ENCODE assay signal across 24 cellular contexts in genomic region chr6:125846292-125847024, GRCh38. TPM values are rescaled to one million over a fixed set of nuclear protein-coding genes. Genes with fewer than 3 reads are reported as not detected.
DNase-seq lines count a peak whose midpoint lies in the region; ATAC-seq and TF ChIP-seq lines count a peak whose summit lies in the region.
"Had no signal": no experiment of that assay in that cellular context is flagged by ENCODE, and none has a peak within 500 bp of the region (broad histone marks: within the 10 kb centered on the region; RNA-seq: fewer than 3 reads in every experiment).

No MANE protein-coding gene starts in this region.

- H3K4me1 Mint-ChIP-seq in endodermal cell: peaks cover 26% of the 10 kb centered on the region
- H3K4me1 Mint-ChIP-seq: activated naive CD8-positive, alpha-beta T cell treated with anti-CD3 and anti-CD28 coated beads, Interleukin-2, amount 10 ng/mL, durations not matched to agents 7 days and 5 days had no signal

- H3K9ac ChIP-seq in endodermal cell (ENCODE audit: extremely low read depth, low read length, poor library complexity, severe bottlenecking): no peak overlapping the region

- in situ Hi-C loops in gastrocnemius medialis (cut with MboI; ENCODE audit: low sequenced_read_pairs in 4 of 4): no loop called here
- in situ Hi-C loops in ACHN (cut with HindIII; ENCODE audit: low pct_ligation_motif_present, low pct_unique_long_range_greater_than_20kb, low sequenced_read_pairs): no loop called here

- peaks cover 15% of the 10 kb centered on the region for H3K4me1 ChIP-seq in endodermal cell (ENCODE audit: control insufficient read depth, insufficient read depth, low read length)
- H3K4me1 ChIP-seq in gastrocnemius medialis: peaks cover 0 to 17% of the 10 kb centered on the region in 2 donors

- H3K27ac Mint-ChIP-seq in endodermal cell: peak overlapping the region; percentile 62
- H3K27ac Mint-ChIP-seq: activated naive CD8-positive, alpha-beta T cell treated with anti-CD3 and anti-CD28 coated beads, Interleukin-2, amount 10 ng/mL, durations not matched to agents 7 days and 5 days; activated T-helper 2 cell treated with anti-CD3 and anti-CD28 coated beads, Interferon-gamma antibody, Interleukin-2, Interleukin-4, amounts not matched to agents 10 μg/mL and 5 μg/mL and 100 μg/mL, durations not matched to agents 14 hours and 24 hours and 36 hours; stimulated activated naive CD8-positive, alpha-beta T cell treated with anti-CD3 and anti-CD28 coated beads, Interleukin-15, amount 100 ng/mL, for 72 hours; T-helper 17 cell had no signal

- no peak for ATAC-seq in gastrocnemius medialis
- no peak for ATAC-seq in HG03457 (IDR thresholded peaks at IDR 0.05; ENCODE audit: unreplicated experiment)
- ATAC-seq: Panc1; stimulated activated naive CD8-positive, alpha-beta T cell treated with anti-CD3 and anti-CD28 coated beads, Interleukin-15, amount 100 ng/mL, for 72 hours; T-helper 17 cell had no signal

- H3K27me3 ChIP-seq in endodermal cell (ENCODE audit: control insufficient read depth, insufficient read depth, low read length, poor library complexity, severe bottlenecking): no peaks in the 10 kb centered on the region
- no peaks in the 10 kb centered on the region for H3K27me3 ChIP-seq in gastrocnemius medialis
- H3K27me3 ChIP-seq: BE2C, hepatocyte, MG63 had no signal

- H3K9me3 ChIP-seq in endodermal cell (ENCODE audit: control insufficient read depth, low read length) (no peaks in the 10 kb centered on the region), gastrocnemius medialis (no peaks in the 10 kb centered on the region)
- H3K9me3 ChIP-seq: BE2C, lower lobe of right lung, MG63 had no signal

- 89% methylated on average over 4 of the region's 4 CpGs; no CpG with 5 or more reads in 1 of the 2 experiments for WGBS in endodermal cell (ENCODE audit: insufficient coverage in 1 of 2, insufficient read length in 1 of 2), 2 experiments

- no peak for TF ChIP-seq POLR2A in gastrocnemius medialis (IDR thresholded peaks at IDR 0.05)

- no peak overlapping the region for H3K4me3 Mint-ChIP-seq in endodermal cell
- H3K4me3 Mint-ChIP-seq: activated naive CD8-positive, alpha-beta T cell treated with anti-CD3 and anti-CD28 coated beads, Interleukin-2, amount 10 ng/mL, durations not matched to agents 7 days and 5 days; stimulated activated naive CD8-positive, alpha-beta T cell treated with anti-CD3 and anti-CD28 coated beads, Interleukin-15, amount 100 ng/mL, for 72 hours; T-helper 17 cell had no signal

- no peak overlapping the region for H3K27ac ChIP-seq in endodermal cell (ENCODE audit: low read depth, low read length)
- peak overlapping the region in 3 of 4 donors; percentile 27 to 58 (median 40) for H3K27ac ChIP-seq in gastrocnemius medialis
- H3K27ac ChIP-seq: hepatocyte, lower lobe of right lung had no signal

- no peak for TF ChIP-seq CTCF in endodermal cell (conservative IDR thresholded peaks at IDR 0.05)
- no peak for TF ChIP-seq CTCF in gastrocnemius medialis (IDR thresholded peaks at IDR 0.05 in 4 of 5, conservative IDR thresholded peaks at IDR 0.05 in 1 of 5)

- H3K27me3 Mint-ChIP-seq in endodermal cell (ENCODE audit: insufficient read depth): no peaks in the 10 kb centered on the region
- H3K27me3 Mint-ChIP-seq: activated naive CD8-positive, alpha-beta T cell treated with anti-CD3 and anti-CD28 coated beads, Interleukin-2, amount 10 ng/mL, durations not matched to agents 7 days and 5 days; stimulated activated naive CD8-positive, alpha-beta T cell treated with anti-CD3 and anti-CD28 coated beads, Interleukin-15, amount 100 ng/mL, for 72 hours; T-helper 17 cell had no signal

- no peaks in the 10 kb centered on the region for H3K9me3 Mint-ChIP-seq in endodermal cell
- H3K9me3 Mint-ChIP-seq: activated T-helper 2 cell treated with anti-CD3 and anti-CD28 coated beads, Interferon-gamma antibody, Interleukin-2, Interleukin-4, amounts not matched to agents 10 μg/mL and 5 μg/mL and 100 μg/mL, durations not matched to agents 14 hours and 24 hours and 36 hours; stimulated activated naive CD8-positive, alpha-beta T cell treated with anti-CD3 and anti-CD28 coated beads, Interleukin-15, amount 100 ng/mL, for 72 hours had no signal

- H3K36me3 ChIP-seq in endodermal cell (ENCODE audit: control insufficient read depth, insufficient read depth, low read length) (no peaks in the 10 kb centered on the region), gastrocnemius medialis (no peaks in the 10 kb centered on the region)
- H3K36me3 ChIP-seq: lower lobe of right lung, MG63 had no signal

- DNase-seq in NCI-H1105 (lab: John Stamatoyannopoulos, UW): peak; percentile 10
- no peak for DNase-seq in NCI-H1105 treated with DMSO at 0.1 percent for 48 hours (lab: John Stamatoyannopoulos, UW)
- DNase-seq in NCI-H2171 treated with DMSO at 0.1 percent for 48 hours (lab: John Stamatoyannopoulos, UW): peak; percentile 91
- DNase-seq in endodermal cell: no peak
- no peak for DNase-seq in gastrocnemius medialis
- DNase-seq in superior temporal gyrus (ENCODE audit: extremely low spot score): no peak
- no peak for DNase-seq in ACHN
- DNase-seq: activated CD4-positive, alpha-beta T cell treated with anti-CD3 and anti-CD28 coated beads for 48 hours; activated CD8-positive, alpha-beta memory T cell treated with anti-CD3 and anti-CD28 coated beads, Interleukin-2, amount 50 U/mL, for 4 hours; activated naive CD8-positive, alpha-beta T cell treated with anti-CD3 and anti-CD28 coated beads, Interleukin-2, amount 10 ng/mL, durations not matched to agents 7 days and 5 days; BE2C; Calu3; dermis blood vessel endothelial cell; HCEC 1CT; lower lobe of right lung; MG63; NCI-H2029 treated with DMSO at 0.1 percent for 48 hours; stimulated activated CD4-positive, alpha-beta T cell treated with anti-CD3 and anti-CD28 coated beads, Interleukin-4, amount 100 ng/mL, for 24 hours; stimulated activated naive CD8-positive, alpha-beta T cell treated with anti-CD3 and anti-CD28 coated beads, Interleukin-15, amount 100 ng/mL, for 72 hours; T-helper 17 cell had no signal

- peaks cover 2% of the 10 kb centered on the region for H3K36me3 Mint-ChIP-seq in endodermal cell (ENCODE audit: low read depth)

- intact Hi-C loops in gastrocnemius medialis (cut with DNase I; ENCODE audit: low total_unique reads): no loop called here

- H3K4me3 ChIP-seq in endodermal cell (ENCODE audit: low read length) (no peak overlapping the region), gastrocnemius medialis (no peak overlapping the region)
- H3K4me3 ChIP-seq: hepatocyte, lower lobe of right lung, MG63 had no signal

RNA-seq across cellular contexts. Expression of gene NCOA7, which starts 55.7 kb away (rescaled TPM):
- total RNA-seq in endodermal cell: 10 to 100 TPM; 11.4 to 15.2 TPM
- polyA plus RNA-seq in endodermal cell (2013, experiment 1 of 2): 3.5 TPM
- polyA plus RNA-seq in endodermal cell (2013, experiment 2 of 2): 4.6 TPM
- 1 to 10 TPM; 7.0 to 9.5 (median 9.2) TPM for total RNA-seq in gastrocnemius medialis

Comparison
In these comparisons a context has a peak if more than half of its experiments do, and no peak if none do; other contexts are left out.
1. DNase-seq: peak in NCI-H1105 (single experiment) and NCI-H2171 treated with DMSO at 0.1 percent for 48 hours (single experiment); none in NCI-H1105 treated with DMSO at 0.1 percent for 48 hours (single experiment), endodermal cell (single experiment), gastrocnemius medialis (0 of 2), superior temporal gyrus (single experiment) and ACHN (single experiment).